26 cellular contexts compared by ENCODE assay signal in the genomic region with DNA sequence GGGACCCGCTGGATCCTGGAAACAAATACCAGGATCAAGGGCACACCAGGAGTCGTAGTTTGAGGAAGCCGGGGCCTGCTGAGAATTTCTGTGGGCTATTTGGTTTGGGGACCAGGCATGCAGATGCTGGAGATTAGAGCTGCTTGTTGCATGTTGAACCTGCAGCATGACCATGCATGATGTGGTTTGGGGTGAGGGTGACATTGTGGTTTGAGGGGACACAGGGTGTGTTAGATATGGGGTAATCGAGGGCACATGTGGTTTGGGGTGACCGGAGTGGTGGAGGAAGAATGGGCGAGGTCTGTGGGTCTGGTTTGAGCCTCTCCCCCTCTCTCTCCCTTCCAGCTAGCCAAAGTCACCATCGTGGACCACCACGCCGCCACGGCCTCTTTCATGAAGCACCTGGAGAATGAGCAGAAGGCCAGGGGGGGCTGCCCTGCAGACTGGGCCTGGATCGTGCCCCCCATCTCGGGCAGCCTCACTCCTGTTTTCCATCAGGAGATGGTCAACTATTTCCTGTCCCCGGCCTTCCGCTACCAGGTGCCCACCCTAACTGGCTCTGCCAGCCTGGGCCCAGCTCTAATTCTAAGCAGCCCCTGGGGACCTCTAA. TPM values are rescaled to one million over a fixed set of nuclear protein-coding genes. Genes with fewer than 3 reads are reported as not detected.
"Had no signal": no experiment of that assay in that cellular context is flagged by ENCODE, and none has a peak within 500 bp of the region (broad histone marks: within the 10 kb centered on the region; RNA-seq: fewer than 3 reads in every experiment).

No MANE protein-coding gene starts in this region.

- H3K27ac ChIP-seq: brain microvascular endothelial cell, cardiac muscle cell, KMS-11, Peyer's patch, RWPE1, SJSA1 had no signal

- H3K4me1 ChIP-seq: Peyer's patch had no signal

- H3K9me3 ChIP-seq: Peyer's patch, SJSA1 had no signal

- H3K27ac Mint-ChIP-seq: activated B cell treated with CpG ODN at 0.5 μM for 24 hours; activated CD4-positive, alpha-beta T cell treated with anti-CD3 and anti-CD28 coated beads, Interleukin-2, amount 10 ng/mL, durations not matched to agents 24 days and 14 days; activated CD8-positive, alpha-beta memory T cell treated with anti-CD3 and anti-CD28 coated beads, Interleukin-2, amount 10 ng/mL, durations not matched to agents 7 days and 5 days; activated naive CD8-positive, alpha-beta T cell treated with anti-CD3 and anti-CD28 coated beads for 36 hours; activated T-cell treated with anti-CD3 and anti-CD28 coated beads, Interleukin-2, amount 50 U/mL, for 24 hours; activated T-helper 1 cell treated with anti-CD3 and anti-CD28 coated beads, Interleukin-12 subunit alpha, Interleukin-12 subunit beta, Interleukin-2, Interleukin-4 antibody, amounts not matched to agents 30 ng/mL and 10 ng/mL and 1 ng/mL, durations not matched to agents 14 hours and 24 hours and 36 hours; T-helper 1 cell treated with Interleukin-12 subunit alpha and Interleukin-12 subunit beta and Interleukin-4 antibody, amounts not matched to agents 30 μg/mL and 1 μg/mL, for 36 hours had no signal

- H3K36me3 ChIP-seq: brain microvascular endothelial cell, cardiac muscle cell, Peyer's patch, SJSA1 had no signal

- H3K4me3 ChIP-seq: cardiac muscle cell, Peyer's patch, SJSA1 had no signal

- H3K36me3 Mint-ChIP-seq: activated CD8-positive, alpha-beta memory T cell treated with anti-CD3 and anti-CD28 coated beads, Interleukin-2, amount 10 ng/mL, durations not matched to agents 7 days and 5 days; activated naive CD8-positive, alpha-beta T cell treated with anti-CD3 and anti-CD28 coated beads for 36 hours had no signal

- H3K4me2 ChIP-seq: KMS-11 had no signal

- ATAC-seq: activated CD8-positive, alpha-beta memory T cell treated with anti-CD3 and anti-CD28 coated beads, Interleukin-2, amount 10 ng/mL, durations not matched to agents 7 days and 5 days had no signal

- H3K9ac ChIP-seq: KMS-11 had no signal

- H3K27me3 Mint-ChIP-seq: activated CD4-positive, alpha-beta T cell treated with anti-CD3 and anti-CD28 coated beads, Interleukin-2, amount 10 ng/mL, durations not matched to agents 24 days and 14 days; activated CD8-positive, alpha-beta memory T cell treated with anti-CD3 and anti-CD28 coated beads, Interleukin-2, amount 10 ng/mL, durations not matched to agents 7 days and 5 days; activated naive CD8-positive, alpha-beta T cell treated with anti-CD3 and anti-CD28 coated beads for 36 hours; activated T-cell treated with anti-CD3 and anti-CD28 coated beads, Interleukin-2, amount 50 U/mL, for 24 hours had no signal

- H3K9me3 Mint-ChIP-seq: activated B cell treated with CpG ODN at 0.5 μM for 24 hours; activated CD4-positive, alpha-beta T cell treated with anti-CD3 and anti-CD28 coated beads, Interleukin-2, amount 10 ng/mL, durations not matched to agents 24 days and 14 days; activated naive CD8-positive, alpha-beta T cell treated with anti-CD3 and anti-CD28 coated beads for 36 hours; activated T-cell treated with anti-CD3 and anti-CD28 coated beads, Interleukin-2, amount 50 U/mL, for 24 hours; activated T-helper 1 cell treated with anti-CD3 and anti-CD28 coated beads, Interleukin-12 subunit alpha, Interleukin-12 subunit beta, Interleukin-2, Interleukin-4 antibody, amounts not matched to agents 30 ng/mL and 10 ng/mL and 1 ng/mL, durations not matched to agents 14 hours and 24 hours and 36 hours; T-helper 1 cell treated with Interleukin-12 subunit alpha and Interleukin-12 subunit beta and Interleukin-4 antibody, amounts not matched to agents 30 μg/mL and 1 μg/mL, for 36 hours had no signal

- H3K4me3 Mint-ChIP-seq: activated B cell treated with CpG ODN at 0.5 μM for 24 hours; activated CD4-positive, alpha-beta T cell treated with anti-CD3 and anti-CD28 coated beads, Interleukin-2, amount 10 ng/mL, durations not matched to agents 24 days and 14 days; activated CD8-positive, alpha-beta memory T cell treated with anti-CD3 and anti-CD28 coated beads, Interleukin-2, amount 10 ng/mL, durations not matched to agents 7 days and 5 days; activated naive CD8-positive, alpha-beta T cell treated with anti-CD3 and anti-CD28 coated beads for 36 hours; activated T-cell treated with anti-CD3 and anti-CD28 coated beads, Interleukin-2, amount 50 U/mL, for 24 hours; activated T-helper 1 cell treated with anti-CD3 and anti-CD28 coated beads, Interleukin-12 subunit alpha, Interleukin-12 subunit beta, Interleukin-2, Interleukin-4 antibody, amounts not matched to agents 30 ng/mL and 10 ng/mL and 1 ng/mL, durations not matched to agents 14 hours and 24 hours and 36 hours; T-helper 1 cell treated with Interleukin-12 subunit alpha and Interleukin-12 subunit beta and Interleukin-4 antibody, amounts not matched to agents 30 μg/mL and 1 μg/mL, for 36 hours had no signal

- DNase-seq: activated B cell treated with CpG ODN at 0.5 μM for 24 hours; activated CD4-positive, alpha-beta T cell treated with anti-CD3 and anti-CD28 coated beads for 1 hour; activated CD4-positive, alpha-beta T cell treated with anti-CD3 and anti-CD28 coated beads, Interleukin-2, amount 10 ng/mL, durations not matched to agents 24 days and 14 days; activated CD4-positive, alpha-beta T cell treated with anti-CD3 and anti-CD28 coated beads, Interleukin-2, amount 50 U/mL, for 48 hours; activated CD8-positive, alpha-beta memory T cell treated with anti-CD3 and anti-CD28 coated beads, Interleukin-2, amount 10 ng/mL, durations not matched to agents 7 days and 5 days; activated effector memory CD4-positive, alpha-beta T cell treated with anti-CD3 and anti-CD28 coated beads, Interleukin-2, amount 50 U/mL, for 16 hours; activated naive CD4-positive, alpha-beta T cell treated with Interleukin-2 at 50 U/mL for 16 hours; activated naive CD8-positive, alpha-beta T cell treated with anti-CD3 and anti-CD28 coated beads for 36 hours; activated T-cell treated with anti-CD3 and anti-CD28 coated beads, Interleukin-2, amount 50 U/mL, for 24 hours; brain microvascular endothelial cell; NCI-H1105; NCI-H1436 treated with DMSO at 0.1 percent for 48 hours; NCI-H187; NCI-H2081; NCI-H510A treated with DMSO at 0.1 percent for 48 hours; NCI-H69; NK-92 treated with Interleukin-12 subunit alpha and Interleukin-12 subunit beta, amount 100 ng/mL, for 24 hours; Right ventricle myocardium superior; T-helper 9 cell had no signal

- H3K27me3 ChIP-seq: brain microvascular endothelial cell, cardiac muscle cell, Peyer's patch had no signal

RNA-seq across cellular contexts. Expression of gene NOS3, which starts 10.2 kb away (rescaled TPM):
- total RNA-seq: SJSA1 had no signal

RNA-seq across cellular contexts. Expression of gene KCNH2, which starts 22.9 kb away (rescaled TPM):
- total RNA-seq: SJSA1 had no signal

RNA-seq across cellular contexts. Expression of gene ATG9B, which starts 23.3 kb away (rescaled TPM):
- total RNA-seq: Right ventricle myocardium superior, SJSA1 had no signal

RNA-seq across cellular contexts. Expression of gene ASIC3, which starts 47.3 kb away (rescaled TPM):
- total RNA-seq: SJSA1 had no signal
